22 cellular contexts compared by ENCODE assay signal in the genomic region with DNA sequence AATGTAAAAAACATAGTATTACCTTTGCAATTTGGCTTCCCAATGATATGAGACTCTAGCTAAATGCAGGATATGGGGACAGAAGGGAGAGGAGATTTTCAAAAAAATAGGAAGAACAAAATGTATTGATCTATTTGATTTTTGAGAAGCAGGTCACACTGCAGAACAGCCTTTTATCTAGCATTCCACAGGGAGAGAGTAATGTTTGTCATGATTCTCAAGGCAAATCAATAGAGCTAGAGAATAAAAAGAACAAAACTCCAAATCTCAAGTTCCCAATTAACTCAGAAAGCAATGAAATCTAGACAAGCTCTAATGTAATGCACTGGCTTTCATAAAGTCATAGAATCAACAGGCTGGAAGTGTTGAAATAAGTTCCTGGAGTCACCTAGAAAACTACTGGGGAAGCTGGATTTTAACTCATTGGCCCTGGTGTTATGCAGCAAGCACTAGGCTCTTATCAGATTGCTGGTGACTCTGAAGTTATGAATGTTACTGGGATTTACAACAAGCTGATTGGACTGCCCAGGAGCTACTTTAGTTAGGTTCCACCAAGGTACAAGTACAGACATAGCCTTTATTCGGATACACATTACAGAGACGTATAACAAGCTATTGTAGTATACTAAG.
"Had no signal": no experiment of that assay in that cellular context is flagged by ENCODE, and none has a peak within 500 bp of the region (broad histone marks: within the 10 kb centered on the region; RNA-seq: fewer than 3 reads in every experiment).

No MANE protein-coding gene starts in this region.

- H3K4me3 Mint-ChIP-seq: activated naive CD8-positive, alpha-beta T cell; activated T-cell treated with anti-CD3 and anti-CD28 coated beads, Interleukin-2, amount 50 U/mL, for 4 hours; type B pancreatic cell; WTC11 had no signal

- H3K36me3 Mint-ChIP-seq: activated naive CD8-positive, alpha-beta T cell; type B pancreatic cell; WTC11 had no signal

- ATAC-seq: activated T-cell treated with anti-CD3 and anti-CD28 coated beads, Interleukin-2, amount 50 U/mL, for 4 hours; left ventricle myocardium superior; WTC11 had no signal

- FAIRE-seq: astrocyte had no signal

- H3K36me3 ChIP-seq: breast epithelium, vagina had no signal

- H3K27me3 Mint-ChIP-seq: activated naive CD8-positive, alpha-beta T cell; type B pancreatic cell had no signal

- H3K9me3 Mint-ChIP-seq: activated T-cell treated with anti-CD3 and anti-CD28 coated beads, Interleukin-2, amount 50 U/mL, for 4 hours; activated T-helper 2 cell treated with anti-CD3 and anti-CD28 coated beads, Interferon-gamma antibody, Interleukin-2, Interleukin-4, amounts not matched to agents 10 μg/mL and 5 μg/mL and 100 μg/mL, durations not matched to agents 14 hours and 24 hours and 36 hours; type B pancreatic cell; WTC11 had no signal

- H3K27ac Mint-ChIP-seq: activated naive CD8-positive, alpha-beta T cell; activated T-helper 2 cell treated with anti-CD3 and anti-CD28 coated beads, Interferon-gamma antibody, Interleukin-2, Interleukin-4, amounts not matched to agents 10 μg/mL and 5 μg/mL and 100 μg/mL, durations not matched to agents 14 hours and 24 hours and 36 hours; type B pancreatic cell; WTC11 had no signal

- DNase-seq: activated CD4-positive, alpha-beta T cell treated with anti-CD3 and anti-CD28 coated beads, Interleukin-2, amount 50 U/mL, for 4 hours; activated CD8-positive, alpha-beta memory T cell treated with anti-CD3 and anti-CD28 coated beads, Interleukin-2, amount 50 U/mL, for 48 hours; activated naive CD4-positive, alpha-beta T cell; activated T-cell treated with anti-CD3 and anti-CD28 coated beads, Interleukin-2, amount 50 U/mL, for 4 hours; erythroblast; foreskin melanocyte; glutamatergic neuron; hippocampal formation; kidney glomerular epithelial cell; left ventricle myocardium superior; nucleus accumbens; stimulated activated CD4-positive, alpha-beta T cell treated with anti-CD3 and anti-CD28 coated beads, Interleukin-2, amount 100 ng/mL, for 48 hours; stimulated activated naive CD4-positive, alpha-beta T cell; T-helper 9 cell; testis had no signal

- H3K4me3 ChIP-seq: breast epithelium, testis, vagina had no signal

- H3K27me3 ChIP-seq: breast epithelium, testis, vagina had no signal
